Comparison of ENCODE assay signal across 19 cellular contexts in the genomic region with DNA sequence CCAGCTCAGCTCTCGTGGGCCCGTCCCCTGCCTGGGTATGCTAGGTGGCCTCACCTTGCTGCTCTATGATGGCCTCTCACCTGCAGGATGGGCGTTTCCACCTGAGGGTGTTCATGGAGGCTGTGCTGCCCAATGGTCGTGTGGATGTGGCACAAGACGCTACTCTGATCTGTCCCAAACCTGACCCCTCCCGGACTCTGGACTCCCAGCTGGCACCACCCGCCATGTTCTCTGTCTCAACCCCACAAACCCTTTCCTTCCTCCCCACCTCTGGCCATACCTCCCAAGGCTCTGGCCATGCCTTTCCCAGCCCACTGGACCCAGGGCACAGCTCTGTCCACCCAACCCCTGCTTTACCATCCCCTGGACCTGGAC. TPM values are rescaled to one million over a fixed set of nuclear protein-coding genes. Genes with fewer than 3 reads are reported as not detected.
DNase-seq lines count a peak whose midpoint lies in the region; ATAC-seq and TF ChIP-seq lines count a peak whose summit lies in the region.
"Had no signal": no experiment of that assay in that cellular context is flagged by ENCODE, and none has a peak within 500 bp of the region (broad histone marks: within the 10 kb centered on the region; RNA-seq: fewer than 3 reads in every experiment).

No MANE protein-coding gene starts in this region.

- H3K4me3 ChIP-seq in BLaER1 (no peak overlapping the region), lower lobe of right lung (no peak overlapping the region), sigmoid colon (no peak overlapping the region)
- no peak overlapping the region for H3K4me3 ChIP-seq in BLaER1 treated with 17β-estradiol and CSF1 and Interleukin-3, amounts not matched to agents 10 nM and 100 nM

- H3K27ac ChIP-seq in BLaER1 (0 out of 2 replicates have a peak overlapping the region, but pooled peaks have one; percentile 42), lower lobe of right lung (no peak overlapping the region), sigmoid colon (no peak overlapping the region)
- H3K27ac ChIP-seq in BLaER1 treated with 17β-estradiol and CSF1 and Interleukin-3, amounts not matched to agents 10 nM and 100 nM, result no peak overlapping the region

- peaks cover 5% of the 10 kb centered on the region for H3K9me3 Mint-ChIP-seq in glutamatergic neuron (ENCODE audit: unreplicated experiment)
- H3K9me3 Mint-ChIP-seq: CD14-positive monocyte, HFFc6 had no signal

- no peak overlapping the region for H3K4me3 Mint-ChIP-seq in glutamatergic neuron (ENCODE audit: unreplicated experiment)
- H3K4me3 Mint-ChIP-seq: CD14-positive monocyte, HFFc6 had no signal

- intact Hi-C loops in lower lobe of right lung (cut with DNase I), result no loop called here
- intact Hi-C loops in sigmoid colon (cut with DNase I), result no loop called here

- no peak for TF ChIP-seq EP300 in sigmoid colon (IDR thresholded peaks at IDR 0.05)

- ATAC-seq in lower lobe of right lung (no peak), GM18519 (IDR thresholded peaks at IDR 0.05; ENCODE audit: low FRiP score, unreplicated experiment) (no peak)
- ATAC-seq: Right ventricle myocardium inferior had no signal

- no peak for TF ChIP-seq POLR2A in sigmoid colon (IDR thresholded peaks at IDR 0.05)

- H3K9me3 ChIP-seq in BLaER1 (no peaks in the 10 kb centered on the region), lower lobe of right lung (no peaks in the 10 kb centered on the region), sigmoid colon (no peaks in the 10 kb centered on the region)
- H3K9me3 ChIP-seq in BLaER1 treated with 17β-estradiol and CSF1 and Interleukin-3, amounts not matched to agents 10 nM and 100 nM (replicated peaks in 1 of 11), result no peaks in the 10 kb centered on the region

- peaks cover under 1% of the 10 kb centered on the region; the same call in 1 of the 2 replicates for H3K36me3 ChIP-seq in BLaER1
- peaks cover 0 to 3% (median 0%) of the 10 kb centered on the region in 11 experiments; a peak in 1 of 22 replicates for H3K36me3 ChIP-seq in BLaER1 treated with 17β-estradiol and CSF1 and Interleukin-3, amounts not matched to agents 10 nM and 100 nM
- no peaks in the 10 kb centered on the region for H3K36me3 ChIP-seq in lower lobe of right lung
- no peaks in the 10 kb centered on the region for H3K36me3 ChIP-seq in sigmoid colon

- peak; percentile 22 for DNase-seq in lower lobe of right lung
- peak; percentile 30 for DNase-seq in sigmoid colon
- DNase-seq in germinal center (ENCODE audit: low spot score), result no peak
- DNase-seq in glutamatergic neuron, result no peak
- DNase-seq: ACHN; H7; HFFc6; KG1; MV-4-11; NCI-H1694 treated with DMSO at 0.1 percent for 48 hours; NCI-H748 treated with DMSO at 0.1 percent for 48 hours; NK-92 treated with Interleukin-12 subunit alpha and Interleukin-12 subunit beta, amount 100 ng/mL, for 24 hours had no signal

- H4K20me1 ChIP-seq in BLaER1, result no peaks in the 10 kb centered on the region
- peaks cover 0 to 4% (median 0%) of the 10 kb centered on the region in 11 experiments; a peak in 1 of 22 replicates for H4K20me1 ChIP-seq in BLaER1 treated with 17β-estradiol and CSF1 and Interleukin-3, amounts not matched to agents 10 nM and 100 nM

- H3K27ac Mint-ChIP-seq in glutamatergic neuron (ENCODE audit: unreplicated experiment), result no peak overlapping the region
- H3K27ac Mint-ChIP-seq: CD14-positive monocyte, HFFc6 had no signal

- no peaks in the 10 kb centered on the region for H3K36me3 Mint-ChIP-seq in glutamatergic neuron (ENCODE audit: unreplicated experiment)
- H3K36me3 Mint-ChIP-seq: CD14-positive monocyte had no signal

- no peak overlapping the region for H3K9ac ChIP-seq in BLaER1
- H3K9ac ChIP-seq in BLaER1 treated with 17β-estradiol and CSF1 and Interleukin-3, amounts not matched to agents 10 nM and 100 nM, result no peak overlapping the region

- TF ChIP-seq CTCF in lower lobe of right lung (IDR thresholded peaks at IDR 0.05) (no peak), sigmoid colon (IDR thresholded peaks at IDR 0.05) (no peak), glutamatergic neuron (IDR thresholded peaks at IDR 0.05; ENCODE audit: partially characterized antibody, unreplicated experiment) (no peak)

- H3K4me2 ChIP-seq in BLaER1, result peak overlapping the region; percentile 69; the same call in 1 of the 2 replicates
- H3K4me2 ChIP-seq in BLaER1 treated with 17β-estradiol and CSF1 and Interleukin-3, amounts not matched to agents 10 nM and 100 nM, result peak overlapping the region in 9 of 11 experiments; percentile 25 to 91 (median 69); a peak in 12 of 22 replicates

- 92% methylated on average over 7 of the region's 7 CpGs for WGBS in sigmoid colon, 2 donors

- H3K27me3 Mint-ChIP-seq in glutamatergic neuron (ENCODE audit: unreplicated experiment), result peaks cover 3% of the 10 kb centered on the region

- H3K4me1 ChIP-seq in BLaER1 (peaks cover 86% of the 10 kb centered on the region), lower lobe of right lung (peaks cover 19% of the 10 kb centered on the region), sigmoid colon (no peaks in the 10 kb centered on the region)
- peaks cover 30 to 88% (median 82%) of the 10 kb centered on the region in 10 experiments for H3K4me1 ChIP-seq in BLaER1 treated with 17β-estradiol and CSF1 and Interleukin-3, amounts not matched to agents 10 nM and 100 nM

- no peaks in the 10 kb centered on the region for H3K27me3 ChIP-seq in BLaER1
- no peaks in the 10 kb centered on the region for H3K27me3 ChIP-seq in BLaER1 treated with 17β-estradiol and CSF1 and Interleukin-3, amounts not matched to agents 10 nM and 100 nM
- H3K27me3 ChIP-seq in lower lobe of right lung (ENCODE audit: low read depth), result no peaks in the 10 kb centered on the region
- no peaks in the 10 kb centered on the region for H3K27me3 ChIP-seq in sigmoid colon

- peaks cover 12% of the 10 kb centered on the region for H3K4me1 Mint-ChIP-seq in glutamatergic neuron (ENCODE audit: low read depth, unreplicated experiment)

RNA-seq across cellular contexts. Expression of gene ZP1, which starts 2.1 kb away (rescaled TPM):
- total RNA-seq in lower lobe of right lung, result not detected
- not detected for total RNA-seq in sigmoid colon
- polyA plus RNA-seq in sigmoid colon, result under 1 TPM in 1 of 3 donors, not detected in 2; 0.15 TPM
- total RNA-seq in glutamatergic neuron (ENCODE audit: unreplicated experiment), result not detected
- total RNA-seq: H7, HT-29, NCI-H460 had no signal

RNA-seq across cellular contexts. Expression of gene PTGDR2, which starts 13.7 kb away (rescaled TPM):
- total RNA-seq in lower lobe of right lung (0.86 TPM), sigmoid colon (under 1 TPM in 3 of 4 donors, not detected in 1; 0.27 to 0.83 (median 0.71) TPM), glutamatergic neuron (ENCODE audit: unreplicated experiment) (0.32 TPM)
- polyA plus RNA-seq in sigmoid colon, result 1 to 10 TPM in 2 of 3 donors, under 1 TPM in 1; 0.60 to 2.2 (median 1.4) TPM
- total RNA-seq: HFFc6, NCI-H460 had no signal

RNA-seq across cellular contexts. Expression of gene CCDC86, which starts 27.5 kb away (rescaled TPM):
- total RNA-seq in lower lobe of right lung (12.6 TPM), sigmoid colon (10 to 100 TPM in 2 of 4 donors, 1 to 10 TPM in 2; 8.6 to 12.0 (median 10.8) TPM), glutamatergic neuron (ENCODE audit: unreplicated experiment) (12.7 TPM)
- polyA plus RNA-seq in sigmoid colon, result 10 to 100 TPM in 1 of 3 donors, 1 to 10 TPM in 2; 4.8 to 24.0 (median 9.0) TPM

RNA-seq across cellular contexts. Expression of gene PRPF19, which starts 36.9 kb away (rescaled TPM):
- total RNA-seq in lower lobe of right lung (58.1 TPM), sigmoid colon (10 to 100 TPM; 37.1 to 52.5 (median 38.9) TPM), glutamatergic neuron (ENCODE audit: unreplicated experiment) (74.4 TPM)
- 10 to 100 TPM; 41.2 to 92.3 (median 42.0) TPM for polyA plus RNA-seq in sigmoid colon

RNA-seq across cellular contexts. Expression of gene TMEM109, which starts 44.5 kb away (rescaled TPM):
- total RNA-seq in lower lobe of right lung, result 142 TPM
- 100 to 1,000 TPM in 2 of 4 donors, 10 to 100 TPM in 2; 86.2 to 115 (median 98.4) TPM for total RNA-seq in sigmoid colon
- 10 to 100 TPM; 16.2 to 57.7 (median 17.3) TPM for polyA plus RNA-seq in sigmoid colon
- total RNA-seq in glutamatergic neuron (ENCODE audit: unreplicated experiment), result 4.0 TPM

Comparison
In these comparisons a context has a peak if more than half of its experiments do, and no peak if none do; other contexts are left out.
1. DNase-seq: peak in lower lobe of right lung (single experiment) and sigmoid colon (single experiment); none in germinal center (single experiment) and glutamatergic neuron (single experiment).